In genomic region chr4:126583509-126583908, GRCh38 we compare ENCODE assay signal across 10 cellular contexts.
A peak's percentile ranks its signal among the peaks of the same experiment; 100 is the strongest.
DNase-seq lines count a peak whose midpoint lies in the region; TF ChIP-seq lines count a peak whose summit lies in the region.
"Had no signal": no experiment of that assay in that cellular context is flagged by ENCODE, and none has a peak within 500 bp of the region (broad histone marks: within the 10 kb centered on the region; RNA-seq: fewer than 3 reads in every experiment).

No MANE protein-coding gene starts in this region.

- H3K27me3 ChIP-seq in breast epithelium (no peaks in the 10 kb centered on the region), NT2/D1 (ENCODE audit: insufficient read depth, insufficient read length) (no peaks in the 10 kb centered on the region), esophagus squamous epithelium (no peaks in the 10 kb centered on the region)
- H3K27me3 ChIP-seq: BLaER1 treated with 17β-estradiol and CSF1 and Interleukin-3, amounts not matched to agents 10 nM and 100 nM had no signal

- no peak for TF ChIP-seq POLR2A in breast epithelium (IDR thresholded peaks at IDR 0.05)
- TF ChIP-seq POLR2A in esophagus squamous epithelium (IDR thresholded peaks at IDR 0.05) = no peak

- H3K27ac ChIP-seq in breast epithelium (no peak overlapping the region), esophagus squamous epithelium (no peak overlapping the region)
- H3K27ac ChIP-seq: BLaER1 treated with 17β-estradiol and CSF1 and Interleukin-3, amounts not matched to agents 10 nM and 100 nM had no signal

- H3K27me3 Mint-ChIP-seq in MCF 10A (ENCODE audit: insufficient read depth, unreplicated experiment) (no peaks in the 10 kb centered on the region), endothelial cell (ENCODE audit: unreplicated experiment) (peaks cover 2% of the 10 kb centered on the region), type B pancreatic cell (no peaks in the 10 kb centered on the region)

- no peak overlapping the region for H3K4me3 Mint-ChIP-seq in MCF 10A (ENCODE audit: unreplicated experiment)
- no peak overlapping the region for H3K4me3 Mint-ChIP-seq in endothelial cell (ENCODE audit: unreplicated experiment)
- H3K4me3 Mint-ChIP-seq in type B pancreatic cell = no peak overlapping the region

- CTCF ChIA-PET in MCF 10A (lab: Yijun Ruan, JAX) = interaction anchor here (0.5 to 2.3 kb wide), 20 partner anchors 9 to 1815 kb away, joined by 3 to 16 read pairs (median 3); partner anchors contain the start of gene FAT4

- 60% methylated on average over 1 of the region's 1 CpG; no CpG with 5 or more reads in 1 of the 2 donors for WGBS in esophagus squamous epithelium, 2 donors

- POLR2A ChIA-PET in MCF 10A (lab: Yijun Ruan, JAX) = no interaction called here

- H3K9me3 ChIP-seq in breast epithelium = peaks cover 0 to 34% of the 10 kb centered on the region in 2 donors
- H3K9me3 ChIP-seq in NT2/D1 (ENCODE audit: insufficient read depth, low read length) = no peaks in the 10 kb centered on the region
- no peaks in the 10 kb centered on the region for H3K9me3 ChIP-seq in esophagus squamous epithelium
- H3K9me3 ChIP-seq: BLaER1 treated with 17β-estradiol and CSF1 and Interleukin-3, amounts not matched to agents 10 nM and 100 nM had no signal

- H3K4me3 ChIP-seq in breast epithelium (no peak overlapping the region), NT2/D1 (ENCODE audit: insufficient read length, low read depth) (no peak overlapping the region), esophagus squamous epithelium (no peak overlapping the region)
- H3K4me3 ChIP-seq: BLaER1 treated with 17β-estradiol and CSF1 and Interleukin-3, amounts not matched to agents 10 nM and 100 nM had no signal

- BruUV-seq in MCF 10A (replicated peaks; lab: Mats Ljungman, UMichigan) = no TSS peak

- H3K36me3 ChIP-seq in breast epithelium (no peaks in the 10 kb centered on the region), NT2/D1 (ENCODE audit: insufficient read depth, insufficient read length, low read length) (no peaks in the 10 kb centered on the region), esophagus squamous epithelium (no peaks in the 10 kb centered on the region)
- H3K36me3 ChIP-seq: BLaER1 treated with 17β-estradiol and CSF1 and Interleukin-3, amounts not matched to agents 10 nM and 100 nM had no signal

- H3K4me1 ChIP-seq in breast epithelium (no peaks in the 10 kb centered on the region), NT2/D1 (ENCODE audit: insufficient read depth, insufficient read length) (no peaks in the 10 kb centered on the region), esophagus squamous epithelium (no peaks in the 10 kb centered on the region)
- H3K4me1 ChIP-seq: BLaER1 treated with 17β-estradiol and CSF1 and Interleukin-3, amounts not matched to agents 10 nM and 100 nM had no signal

- TF ChIP-seq CTCF in MCF 10A (IDR thresholded peaks at IDR 0.05; ENCODE audit: unreplicated experiment) (peak; percentile 53), breast epithelium (IDR thresholded peaks at IDR 0.05) (no peak), endothelial cell (IDR thresholded peaks at IDR 0.05; ENCODE audit: unreplicated experiment) (peak; percentile 46), type B pancreatic cell (conservative IDR thresholded peaks at IDR 0.05) (peak; percentile 36), esophagus squamous epithelium (IDR thresholded peaks at IDR 0.05) (no peak)

- H3K27ac Mint-ChIP-seq in MCF 10A (ENCODE audit: low read depth, unreplicated experiment) (no peak overlapping the region), endothelial cell (ENCODE audit: unreplicated experiment) (no peak overlapping the region), type B pancreatic cell (no peak overlapping the region)

- H3K9ac ChIP-seq in NT2/D1 (ENCODE audit: insufficient read length, low read depth) = no peak overlapping the region
- H3K9ac ChIP-seq: BLaER1 treated with 17β-estradiol and CSF1 and Interleukin-3, amounts not matched to agents 10 nM and 100 nM had no signal

- no peaks in the 10 kb centered on the region for H3K36me3 Mint-ChIP-seq in MCF 10A (ENCODE audit: insufficient read depth, unreplicated experiment)
- H3K36me3 Mint-ChIP-seq in endothelial cell (ENCODE audit: low read depth, unreplicated experiment) = peaks cover 3% of the 10 kb centered on the region
- no peaks in the 10 kb centered on the region for H3K36me3 Mint-ChIP-seq in type B pancreatic cell

- H3K4me1 Mint-ChIP-seq in MCF 10A (ENCODE audit: insufficient read depth, unreplicated experiment) (no peaks in the 10 kb centered on the region), endothelial cell (ENCODE audit: unreplicated experiment) (peaks cover 5% of the 10 kb centered on the region), type B pancreatic cell (ENCODE audit: unreplicated experiment) (no peaks in the 10 kb centered on the region)

- DNase-seq in MCF 10A (ENCODE audit: unreplicated experiment) (peak; percentile 44), breast epithelium (ENCODE audit: low spot score in 2 of 2) (no peak), NT2/D1 (ENCODE audit: low read depth, low spot score) (peak; percentile 36), endothelial cell (ENCODE audit: low spot score) (peak; percentile 47), type B pancreatic cell (ENCODE audit: extremely low spot score, unreplicated experiment) (no peak), mucosa of gallbladder (ENCODE audit: low spot score) (no peak), esophagus squamous epithelium (lab: John Stamatoyannopoulos, UW) (no peak)
- no peak for DNase-seq in stimulated activated CD4-positive, alpha-beta T cell treated with anti-CD3 and anti-CD28 coated beads, Interleukin-1b, Interleukin-23, amount 100 ng/mL, for 48 hours
- DNase-seq: NCI-H1930 had no signal

- H3K9me3 Mint-ChIP-seq in MCF 10A (ENCODE audit: unreplicated experiment) = no peaks in the 10 kb centered on the region
- H3K9me3 Mint-ChIP-seq in endothelial cell (ENCODE audit: unreplicated experiment) = no peaks in the 10 kb centered on the region
- H3K9me3 Mint-ChIP-seq in type B pancreatic cell = peaks cover 5% of the 10 kb centered on the region

- intact Hi-C loops in MCF 10A (cut with micrococcal nuclease) (loop anchor here (1.0 kb wide), 1 partner anchor 360 kb away; no protein-coding TSS in a partner anchor), breast epithelium (cut with DNase I; ENCODE audit: low total_unique reads) (loop anchor here (5.0 kb wide), 1 partner anchor 751 kb away; no protein-coding TSS in a partner anchor), esophagus squamous epithelium (cut with DNase I) (no loop called here)

Comparison
In these comparisons a context has a peak if more than half of its experiments do, and no peak if none do; other contexts are left out.
1. DNase-seq: peak in MCF 10A (single experiment), NT2/D1 (single experiment) and endothelial cell (single experiment); none in breast epithelium (0 of 2), type B pancreatic cell (single experiment), mucosa of gallbladder (single experiment), stimulated activated CD4-positive, alpha-beta T cell treated with anti-CD3 and anti-CD28 coated beads, Interleukin-1b, Interleukin-23, amount 100 ng/mL, for 48 hours (single experiment) and esophagus squamous epithelium (single experiment).
2. CTCF ChIP-seq: peak in MCF 10A (single experiment), endothelial cell (single experiment) and type B pancreatic cell (single experiment); none in breast epithelium (0 of 3) and esophagus squamous epithelium (0 of 6).